ENCODE assay signal across 1 cellular context in the genomic region with DNA sequence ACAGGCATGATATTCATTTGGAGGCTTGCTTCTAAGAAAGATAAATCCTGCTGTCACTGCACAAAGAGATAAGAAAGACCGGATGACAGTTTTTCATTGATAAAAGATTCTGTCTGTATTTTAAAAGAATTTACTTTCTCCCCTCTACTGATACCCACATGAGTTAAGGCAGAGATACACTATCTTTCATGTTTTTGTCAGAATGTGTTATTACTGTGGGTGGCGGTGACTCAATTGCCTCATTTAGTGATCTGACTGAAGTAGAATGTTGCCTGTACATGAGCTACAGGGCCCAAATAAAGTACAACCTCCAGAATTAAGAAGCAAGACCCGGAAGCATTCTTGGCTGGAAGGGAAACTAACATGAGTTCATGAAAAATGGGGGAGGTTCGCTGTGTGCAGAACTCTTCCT.
TF ChIP-seq lines count a peak whose summit lies in the region.

No MANE protein-coding gene starts in this region.

TF ChIP-seq in K562, 482 proteins besides CTCF, POLR2A, EP300 and RAD21 (continued from another document and continues in another):
- TF ChIP-seq CEBPG (CRISPR knock-in tag; IDR thresholded peaks at IDR 0.05) (no peak), CEBPG (tag; conservative IDR thresholded peaks at IDR 0.05 in 1 of 2, IDR thresholded peaks at IDR 0.05 in 1 of 2) (no peak), ZNF445 (CRISPR knock-in tag; IDR thresholded peaks at IDR 0.05; ENCODE audit: low read depth) (no peak), NFIC (IDR thresholded peaks at IDR 0.05) (0 out of 2 replicates have a peak, but pooled peaks have one; percentile 14), GTF2A2 (tag; IDR thresholded peaks at IDR 0.05) (no peak), BRD9 (IDR thresholded peaks at IDR 0.05; ENCODE audit: low read depth, partially characterized antibody) (no peak), FOXK2 (conservative IDR thresholded peaks at IDR 0.05 in 1 of 2, IDR thresholded peaks at IDR 0.05 in 1 of 2; ENCODE audit: low read depth in 2 of 2) (no peak), ETV6 (IDR thresholded peaks at IDR 0.05; ENCODE audit: borderline replicate concordance in 1 of 2, low read depth in 2 of 2, low read length in 1 of 2) (no peak), ETV6 (CRISPR knock-in tag; IDR thresholded peaks at IDR 0.05; ENCODE audit: borderline replicate concordance) (no peak), ZNF41 (CRISPR knock-in tag; conservative IDR thresholded peaks at IDR 0.05) (no peak), U2AF1 (optimal IDR thresholded peaks at IDR 0.05; ENCODE audit: low read depth, low read length) (no peak), SMAD2 (IDR thresholded peaks at IDR 0.05; ENCODE audit: low read depth, low read length) (no peak), SMAD1 (IDR thresholded peaks at IDR 0.05; ENCODE audit: low read depth, low read length, partially characterized antibody) (no peak), JUNB (CRISPR knock-in tag; conservative IDR thresholded peaks at IDR 0.05) (no peak), ZNF778 (CRISPR knock-in tag; IDR thresholded peaks at IDR 0.05) (no peak), PHF21A (IDR thresholded peaks at IDR 0.05; ENCODE audit: borderline replicate concordance, low read depth) (no peak), RBM22 (IDR thresholded peaks at IDR 0.05; ENCODE audit: low read depth, low read length, poor library complexity, severe bottlenecking) (no peak), ZFP30 (CRISPR knock-in tag; IDR thresholded peaks at IDR 0.05; ENCODE audit: borderline replicate concordance) (no peak), PCBP2 (IDR thresholded peaks at IDR 0.05; ENCODE audit: low read depth, low read length, poor library complexity, severe bottlenecking) (no peak), TBL1XR1 (IDR thresholded peaks at IDR 0.05; ENCODE audit: low read length in 2 of 2) (no peak), COPS2 (conservative IDR thresholded peaks at IDR 0.05) (no peak), RB1 (IDR thresholded peaks at IDR 0.05; ENCODE audit: low read depth) (no peak), POLR2B (IDR thresholded peaks at IDR 0.05; ENCODE audit: low read depth, partially characterized antibody) (no peak), ZNF253 (CRISPR knock-in tag; conservative IDR thresholded peaks at IDR 0.05) (no peak), POLR3A (IDR thresholded peaks at IDR 0.05; ENCODE audit: borderline replicate concordance, extremely low read depth, insufficient read depth, insufficient read length) (no peak), STAT5A (IDR thresholded peaks at IDR 0.05; ENCODE audit: borderline replicate concordance, low read length) (peak; percentile 78), ZNF766 (CRISPR knock-in tag; conservative IDR thresholded peaks at IDR 0.05) (0 out of 2 replicates have a peak, but pooled peaks have one; percentile 33), KDM4B (IDR thresholded peaks at IDR 0.05; ENCODE audit: borderline replicate concordance in 2 of 2, low read depth in 1 of 2) (no peak), HDAC1 (IDR thresholded peaks at IDR 0.05) (no peak), DPF2 (IDR thresholded peaks at IDR 0.05) (0 out of 2 replicates have a peak, but pooled peaks have one; percentile 34), ZNF707 (CRISPR knock-in tag; conservative IDR thresholded peaks at IDR 0.05) (no peak), MECOM (CRISPR knock-in tag; IDR thresholded peaks at IDR 0.05) (no peak), NR2C1 (IDR thresholded peaks at IDR 0.05) (peak; percentile 64), NR2C1 (tag; IDR thresholded peaks at IDR 0.05) (peak; percentile 55; the same call in 1 of the 2 replicates), DACH1 (IDR thresholded peaks at IDR 0.05; ENCODE audit: partially characterized antibody) (no peak), PPARD (CRISPR knock-in tag; IDR thresholded peaks at IDR 0.05) (no peak), SMC3 (conservative IDR thresholded peaks at IDR 0.05; ENCODE audit: insufficient read depth, low read depth, low read length) (no peak), ZKSCAN8 (CRISPR knock-in tag; IDR thresholded peaks at IDR 0.05) (no peak)
- TF ChIP-seq, protein P1, sequence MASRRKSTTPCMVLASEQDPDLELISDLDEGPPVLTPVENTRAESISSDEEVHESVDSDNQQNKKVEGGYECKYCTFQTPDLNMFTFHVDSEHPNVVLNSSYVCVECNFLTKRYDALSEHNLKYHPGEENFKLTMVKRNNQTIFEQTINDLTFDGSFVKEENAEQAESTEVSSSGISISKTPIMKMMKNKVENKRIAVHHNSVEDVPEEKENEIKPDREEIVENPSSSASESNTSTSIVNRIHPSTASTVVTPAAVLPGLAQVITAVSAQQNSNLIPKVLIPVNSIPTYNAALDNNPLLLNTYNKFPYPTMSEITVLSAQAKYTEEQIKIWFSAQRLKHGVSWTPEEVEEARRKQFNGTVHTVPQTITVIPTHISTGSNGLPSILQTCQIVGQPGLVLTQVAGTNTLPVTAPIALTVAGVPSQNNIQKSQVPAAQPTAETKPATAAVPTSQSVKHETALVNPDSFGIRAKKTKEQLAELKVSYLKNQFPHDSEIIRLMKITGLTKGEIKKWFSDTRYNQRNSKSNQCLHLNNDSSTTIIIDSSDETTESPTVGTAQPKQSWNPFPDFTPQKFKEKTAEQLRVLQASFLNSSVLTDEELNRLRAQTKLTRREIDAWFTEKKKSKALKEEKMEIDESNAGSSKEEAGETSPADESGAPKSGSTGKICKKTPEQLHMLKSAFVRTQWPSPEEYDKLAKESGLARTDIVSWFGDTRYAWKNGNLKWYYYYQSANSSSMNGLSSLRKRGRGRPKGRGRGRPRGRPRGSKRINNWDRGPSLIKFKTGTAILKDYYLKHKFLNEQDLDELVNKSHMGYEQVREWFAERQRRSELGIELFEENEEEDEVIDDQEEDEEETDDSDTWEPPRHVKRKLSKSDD (conservative IDR thresholded peaks at IDR 0.05; ENCODE audit: low read length), result no peak
- TF ChIP-seq, protein P2, sequence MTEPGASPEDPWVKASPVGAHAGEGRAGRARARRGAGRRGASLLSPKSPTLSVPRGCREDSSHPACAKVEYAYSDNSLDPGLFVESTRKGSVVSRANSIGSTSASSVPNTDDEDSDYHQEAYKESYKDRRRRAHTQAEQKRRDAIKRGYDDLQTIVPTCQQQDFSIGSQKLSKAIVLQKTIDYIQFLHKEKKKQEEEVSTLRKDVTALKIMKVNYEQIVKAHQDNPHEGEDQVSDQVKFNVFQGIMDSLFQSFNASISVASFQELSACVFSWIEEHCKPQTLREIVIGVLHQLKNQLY (CRISPR knock-in tag; conservative IDR thresholded peaks at IDR 0.05), result no peak
- TF ChIP-seq, protein P3, sequence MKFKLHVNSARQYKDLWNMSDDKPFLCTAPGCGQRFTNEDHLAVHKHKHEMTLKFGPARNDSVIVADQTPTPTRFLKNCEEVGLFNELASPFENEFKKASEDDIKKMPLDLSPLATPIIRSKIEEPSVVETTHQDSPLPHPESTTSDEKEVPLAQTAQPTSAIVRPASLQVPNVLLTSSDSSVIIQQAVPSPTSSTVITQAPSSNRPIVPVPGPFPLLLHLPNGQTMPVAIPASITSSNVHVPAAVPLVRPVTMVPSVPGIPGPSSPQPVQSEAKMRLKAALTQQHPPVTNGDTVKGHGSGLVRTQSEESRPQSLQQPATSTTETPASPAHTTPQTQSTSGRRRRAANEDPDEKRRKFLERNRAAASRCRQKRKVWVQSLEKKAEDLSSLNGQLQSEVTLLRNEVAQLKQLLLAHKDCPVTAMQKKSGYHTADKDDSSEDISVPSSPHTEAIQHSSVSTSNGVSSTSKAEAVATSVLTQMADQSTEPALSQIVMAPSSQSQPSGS (CRISPR knock-in tag; IDR thresholded peaks at IDR 0.05), result no peak
- TF ChIP-seq, protein P4, sequence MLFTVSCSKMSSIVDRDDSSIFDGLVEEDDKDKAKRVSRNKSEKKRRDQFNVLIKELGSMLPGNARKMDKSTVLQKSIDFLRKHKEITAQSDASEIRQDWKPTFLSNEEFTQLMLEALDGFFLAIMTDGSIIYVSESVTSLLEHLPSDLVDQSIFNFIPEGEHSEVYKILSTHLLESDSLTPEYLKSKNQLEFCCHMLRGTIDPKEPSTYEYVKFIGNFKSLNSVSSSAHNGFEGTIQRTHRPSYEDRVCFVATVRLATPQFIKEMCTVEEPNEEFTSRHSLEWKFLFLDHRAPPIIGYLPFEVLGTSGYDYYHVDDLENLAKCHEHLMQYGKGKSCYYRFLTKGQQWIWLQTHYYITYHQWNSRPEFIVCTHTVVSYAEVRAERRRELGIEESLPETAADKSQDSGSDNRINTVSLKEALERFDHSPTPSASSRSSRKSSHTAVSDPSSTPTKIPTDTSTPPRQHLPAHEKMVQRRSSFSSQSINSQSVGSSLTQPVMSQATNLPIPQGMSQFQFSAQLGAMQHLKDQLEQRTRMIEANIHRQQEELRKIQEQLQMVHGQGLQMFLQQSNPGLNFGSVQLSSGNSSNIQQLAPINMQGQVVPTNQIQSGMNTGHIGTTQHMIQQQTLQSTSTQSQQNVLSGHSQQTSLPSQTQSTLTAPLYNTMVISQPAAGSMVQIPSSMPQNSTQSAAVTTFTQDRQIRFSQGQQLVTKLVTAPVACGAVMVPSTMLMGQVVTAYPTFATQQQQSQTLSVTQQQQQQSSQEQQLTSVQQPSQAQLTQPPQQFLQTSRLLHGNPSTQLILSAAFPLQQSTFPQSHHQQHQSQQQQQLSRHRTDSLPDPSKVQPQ (CRISPR knock-in tag; IDR thresholded peaks at IDR 0.05; ENCODE audit: borderline replicate concordance), result no peak
- TF ChIP-seq, protein P5, sequence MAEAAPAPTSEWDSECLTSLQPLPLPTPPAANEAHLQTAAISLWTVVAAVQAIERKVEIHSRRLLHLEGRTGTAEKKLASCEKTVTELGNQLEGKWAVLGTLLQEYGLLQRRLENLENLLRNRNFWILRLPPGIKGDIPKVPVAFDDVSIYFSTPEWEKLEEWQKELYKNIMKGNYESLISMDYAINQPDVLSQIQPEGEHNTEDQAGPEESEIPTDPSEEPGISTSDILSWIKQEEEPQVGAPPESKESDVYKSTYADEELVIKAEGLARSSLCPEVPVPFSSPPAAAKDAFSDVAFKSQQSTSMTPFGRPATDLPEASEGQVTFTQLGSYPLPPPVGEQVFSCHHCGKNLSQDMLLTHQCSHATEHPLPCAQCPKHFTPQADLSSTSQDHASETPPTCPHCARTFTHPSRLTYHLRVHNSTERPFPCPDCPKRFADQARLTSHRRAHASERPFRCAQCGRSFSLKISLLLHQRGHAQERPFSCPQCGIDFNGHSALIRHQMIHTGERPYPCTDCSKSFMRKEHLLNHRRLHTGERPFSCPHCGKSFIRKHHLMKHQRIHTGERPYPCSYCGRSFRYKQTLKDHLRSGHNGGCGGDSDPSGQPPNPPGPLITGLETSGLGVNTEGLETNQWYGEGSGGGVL (CRISPR knock-in tag; IDR thresholded peaks at IDR 0.05), result no peak
- TF ChIP-seq, protein P6, sequence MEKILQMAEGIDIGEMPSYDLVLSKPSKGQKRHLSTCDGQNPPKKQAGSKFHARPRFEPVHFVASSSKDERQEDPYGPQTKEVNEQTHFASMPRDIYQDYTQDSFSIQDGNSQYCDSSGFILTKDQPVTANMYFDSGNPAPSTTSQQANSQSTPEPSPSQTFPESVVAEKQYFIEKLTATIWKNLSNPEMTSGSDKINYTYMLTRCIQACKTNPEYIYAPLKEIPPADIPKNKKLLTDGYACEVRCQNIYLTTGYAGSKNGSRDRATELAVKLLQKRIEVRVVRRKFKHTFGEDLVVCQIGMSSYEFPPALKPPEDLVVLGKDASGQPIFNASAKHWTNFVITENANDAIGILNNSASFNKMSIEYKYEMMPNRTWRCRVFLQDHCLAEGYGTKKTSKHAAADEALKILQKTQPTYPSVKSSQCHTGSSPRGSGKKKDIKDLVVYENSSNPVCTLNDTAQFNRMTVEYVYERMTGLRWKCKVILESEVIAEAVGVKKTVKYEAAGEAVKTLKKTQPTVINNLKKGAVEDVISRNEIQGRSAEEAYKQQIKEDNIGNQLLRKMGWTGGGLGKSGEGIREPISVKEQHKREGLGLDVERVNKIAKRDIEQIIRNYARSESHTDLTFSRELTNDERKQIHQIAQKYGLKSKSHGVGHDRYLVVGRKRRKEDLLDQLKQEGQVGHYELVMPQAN (IDR thresholded peaks at IDR 0.05; ENCODE audit: borderline replicate concordance), result no peak
- TF ChIP-seq, protein P7, sequence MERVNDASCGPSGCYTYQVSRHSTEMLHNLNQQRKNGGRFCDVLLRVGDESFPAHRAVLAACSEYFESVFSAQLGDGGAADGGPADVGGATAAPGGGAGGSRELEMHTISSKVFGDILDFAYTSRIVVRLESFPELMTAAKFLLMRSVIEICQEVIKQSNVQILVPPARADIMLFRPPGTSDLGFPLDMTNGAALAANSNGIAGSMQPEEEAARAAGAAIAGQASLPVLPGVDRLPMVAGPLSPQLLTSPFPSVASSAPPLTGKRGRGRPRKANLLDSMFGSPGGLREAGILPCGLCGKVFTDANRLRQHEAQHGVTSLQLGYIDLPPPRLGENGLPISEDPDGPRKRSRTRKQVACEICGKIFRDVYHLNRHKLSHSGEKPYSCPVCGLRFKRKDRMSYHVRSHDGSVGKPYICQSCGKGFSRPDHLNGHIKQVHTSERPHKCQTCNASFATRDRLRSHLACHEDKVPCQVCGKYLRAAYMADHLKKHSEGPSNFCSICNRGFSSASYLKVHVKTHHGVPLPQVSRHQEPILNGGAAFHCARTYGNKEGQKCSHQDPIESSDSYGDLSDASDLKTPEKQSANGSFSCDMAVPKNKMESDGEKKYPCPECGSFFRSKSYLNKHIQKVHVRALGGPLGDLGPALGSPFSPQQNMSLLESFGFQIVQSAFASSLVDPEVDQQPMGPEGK (CRISPR knock-in tag; IDR thresholded peaks at IDR 0.05; ENCODE audit: borderline replicate concordance), result no peak
- TF ChIP-seq, protein P8, sequence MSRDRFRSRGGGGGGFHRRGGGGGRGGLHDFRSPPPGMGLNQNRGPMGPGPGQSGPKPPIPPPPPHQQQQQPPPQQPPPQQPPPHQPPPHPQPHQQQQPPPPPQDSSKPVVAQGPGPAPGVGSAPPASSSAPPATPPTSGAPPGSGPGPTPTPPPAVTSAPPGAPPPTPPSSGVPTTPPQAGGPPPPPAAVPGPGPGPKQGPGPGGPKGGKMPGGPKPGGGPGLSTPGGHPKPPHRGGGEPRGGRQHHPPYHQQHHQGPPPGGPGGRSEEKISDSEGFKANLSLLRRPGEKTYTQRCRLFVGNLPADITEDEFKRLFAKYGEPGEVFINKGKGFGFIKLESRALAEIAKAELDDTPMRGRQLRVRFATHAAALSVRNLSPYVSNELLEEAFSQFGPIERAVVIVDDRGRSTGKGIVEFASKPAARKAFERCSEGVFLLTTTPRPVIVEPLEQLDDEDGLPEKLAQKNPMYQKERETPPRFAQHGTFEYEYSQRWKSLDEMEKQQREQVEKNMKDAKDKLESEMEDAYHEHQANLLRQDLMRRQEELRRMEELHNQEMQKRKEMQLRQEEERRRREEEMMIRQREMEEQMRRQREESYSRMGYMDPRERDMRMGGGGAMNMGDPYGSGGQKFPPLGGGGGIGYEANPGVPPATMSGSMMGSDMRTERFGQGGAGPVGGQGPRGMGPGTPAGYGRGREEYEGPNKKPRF (IDR thresholded peaks at IDR 0.05; ENCODE audit: low read depth, low read length), result no peak
- TF ChIP-seq, protein P9, sequence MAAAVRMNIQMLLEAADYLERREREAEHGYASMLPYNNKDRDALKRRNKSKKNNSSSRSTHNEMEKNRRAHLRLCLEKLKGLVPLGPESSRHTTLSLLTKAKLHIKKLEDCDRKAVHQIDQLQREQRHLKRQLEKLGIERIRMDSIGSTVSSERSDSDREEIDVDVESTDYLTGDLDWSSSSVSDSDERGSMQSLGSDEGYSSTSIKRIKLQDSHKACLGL (CRISPR knock-in tag; IDR thresholded peaks at IDR 0.05; ENCODE audit: borderline replicate concordance, poor library complexity, severe bottlenecking), result no peak
- TF ChIP-seq, protein P10, sequence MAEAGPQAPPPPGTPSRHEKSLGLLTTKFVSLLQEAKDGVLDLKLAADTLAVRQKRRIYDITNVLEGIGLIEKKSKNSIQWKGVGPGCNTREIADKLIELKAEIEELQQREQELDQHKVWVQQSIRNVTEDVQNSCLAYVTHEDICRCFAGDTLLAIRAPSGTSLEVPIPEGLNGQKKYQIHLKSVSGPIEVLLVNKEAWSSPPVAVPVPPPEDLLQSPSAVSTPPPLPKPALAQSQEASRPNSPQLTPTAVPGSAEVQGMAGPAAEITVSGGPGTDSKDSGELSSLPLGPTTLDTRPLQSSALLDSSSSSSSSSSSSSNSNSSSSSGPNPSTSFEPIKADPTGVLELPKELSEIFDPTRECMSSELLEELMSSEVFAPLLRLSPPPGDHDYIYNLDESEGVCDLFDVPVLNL (CRISPR knock-in tag; IDR thresholded peaks at IDR 0.05; ENCODE audit: low read depth), result no peak
